ENCODE assay signal across 1 cellular context in genomic region chr11:561148-562003, GRCh38.
TF ChIP-seq lines count a peak whose summit lies in the region.

No MANE protein-coding gene starts in this region.

TF ChIP-seq in HepG2, 621 proteins besides CTCF, POLR2A, EP300 and RAD21 (continued from another document and continues in another):
- TF ChIP-seq ZBTB40 (IDR thresholded peaks at IDR 0.05) (no peak), ZBTB40 (CRISPR knock-in tag; IDR thresholded peaks at IDR 0.05) (no peak), JUN (CRISPR knock-in tag; IDR thresholded peaks at IDR 0.05) (no peak), ZFP41 (CRISPR knock-in tag; IDR thresholded peaks at IDR 0.05; ENCODE audit: borderline replicate concordance) (no peak), TFDP2 (CRISPR knock-in tag; IDR thresholded peaks at IDR 0.05) (peak; percentile 47; the same call in 1 of the 2 replicates), MED1 (CRISPR knock-in tag; IDR thresholded peaks at IDR 0.05) (peak; percentile 66; the same call in 1 of the 2 replicates), ZNF776 (CRISPR knock-in tag; IDR thresholded peaks at IDR 0.05) (0 out of 2 replicates have a peak, but pooled peaks have one; percentile 19), RBAK (CRISPR knock-in tag; IDR thresholded peaks at IDR 0.05) (no peak), ZUFSP (CRISPR knock-in tag; IDR thresholded peaks at IDR 0.05; ENCODE audit: borderline replicate concordance) (no peak), SNAPC2 (CRISPR knock-in tag; IDR thresholded peaks at IDR 0.05) (no peak), MIXL1 (CRISPR knock-in tag; IDR thresholded peaks at IDR 0.05) (no peak), AGO1 (IDR thresholded peaks at IDR 0.05; ENCODE audit: low read depth, low read length, poor library complexity, severe bottlenecking) (no peak), ZKSCAN1 (IDR thresholded peaks at IDR 0.05; ENCODE audit: low read length) (no peak), MXI1 (IDR thresholded peaks at IDR 0.05; ENCODE audit: borderline replicate concordance, low read depth, low read length) (peak; percentile 77; the same call in 1 of the 3 replicates), POLR2AphosphoS5 (IDR thresholded peaks at IDR 0.05; ENCODE audit: low read depth, low read length) (peak; percentile 54; the same call in 1 of the 2 replicates), ATF7-NPFF (CRISPR knock-in tag; IDR thresholded peaks at IDR 0.05; ENCODE audit: low read depth) (peak; percentile 40; the same call in 1 of the 2 replicates), RORA (CRISPR knock-in tag; IDR thresholded peaks at IDR 0.05) (no peak), JUNB (CRISPR knock-in tag; IDR thresholded peaks at IDR 0.05; ENCODE audit: borderline replicate concordance) (no peak), YEATS2 (CRISPR knock-in tag; IDR thresholded peaks at IDR 0.05; ENCODE audit: borderline replicate concordance) (no peak), ZNF619 (CRISPR knock-in tag; IDR thresholded peaks at IDR 0.05) (no peak), ZNF563 (CRISPR knock-in tag; IDR thresholded peaks at IDR 0.05) (peak; percentile 57; the same call in 1 of the 2 replicates), RBFOX2 (IDR thresholded peaks at IDR 0.05; ENCODE audit: low read depth, low read length) (peak; percentile 72), PCBP1 (IDR thresholded peaks at IDR 0.05; ENCODE audit: borderline replicate concordance, low read depth, low read length) (no peak), ZNF224 (CRISPR knock-in tag; IDR thresholded peaks at IDR 0.05) (no peak), FOXP1 (IDR thresholded peaks at IDR 0.05) (no peak), FOXP1 (CRISPR knock-in tag; IDR thresholded peaks at IDR 0.05) (no peak), ZNF44 (CRISPR knock-in tag; IDR thresholded peaks at IDR 0.05) (no peak), CERS6 (CRISPR knock-in tag; IDR thresholded peaks at IDR 0.05) (no peak), ZNF562 (CRISPR knock-in tag; IDR thresholded peaks at IDR 0.05; ENCODE audit: borderline replicate concordance) (no peak), SMARCE1 (IDR thresholded peaks at IDR 0.05; ENCODE audit: borderline replicate concordance) (no peak), ETV5 (CRISPR knock-in tag; IDR thresholded peaks at IDR 0.05; ENCODE audit: borderline replicate concordance) (peak; percentile 67; the same call in 1 of the 2 replicates), CEBPB (IDR thresholded peaks at IDR 0.05; ENCODE audit: borderline replicate concordance, low read depth, low read length) (no peak), ZNF546 (CRISPR knock-in tag; conservative IDR thresholded peaks at IDR 0.05) (no peak; the same call in 1 of the 2 replicates)
- TF ChIP-seq, protein P1, sequence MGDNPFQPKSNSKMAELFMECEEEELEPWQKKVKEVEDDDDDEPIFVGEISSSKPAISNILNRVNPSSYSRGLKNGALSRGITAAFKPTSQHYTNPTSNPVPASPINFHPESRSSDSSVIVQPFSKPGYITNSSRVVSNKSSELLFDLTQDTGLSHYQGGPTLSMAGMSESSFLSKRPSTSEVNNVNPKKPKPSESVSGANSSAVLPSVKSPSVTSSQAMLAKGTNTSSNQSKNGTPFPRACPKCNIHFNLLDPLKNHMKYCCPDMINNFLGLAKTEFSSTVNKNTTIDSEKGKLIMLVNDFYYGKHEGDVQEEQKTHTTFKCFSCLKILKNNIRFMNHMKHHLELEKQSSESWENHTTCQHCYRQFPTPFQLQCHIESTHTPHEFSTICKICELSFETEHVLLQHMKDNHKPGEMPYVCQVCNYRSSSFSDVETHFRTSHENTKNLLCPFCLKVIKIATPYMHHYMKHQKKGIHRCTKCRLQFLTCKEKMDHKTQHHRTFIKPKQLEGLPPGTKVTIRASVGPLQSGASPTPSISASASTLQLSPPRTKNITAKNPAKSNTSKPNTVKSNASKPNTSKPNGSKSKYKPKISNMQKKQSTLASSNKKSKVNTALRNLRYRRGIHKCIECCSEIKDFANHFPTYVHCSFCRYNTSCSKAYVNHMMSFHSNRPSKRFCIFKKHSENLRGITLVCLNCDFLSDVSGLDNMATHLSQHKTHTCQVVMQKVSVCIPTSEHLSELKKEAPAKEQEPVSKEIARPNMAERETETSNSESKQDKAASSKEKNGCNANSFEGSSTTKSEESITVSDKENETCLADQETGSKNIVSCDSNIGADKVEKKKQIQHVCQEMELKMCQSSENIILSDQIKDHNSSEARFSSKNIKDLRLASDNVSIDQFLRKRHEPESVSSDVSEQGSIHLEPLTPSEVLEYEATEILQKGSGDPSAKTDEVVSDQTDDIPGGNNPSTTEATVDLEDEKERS (CRISPR knock-in tag; IDR thresholded peaks at IDR 0.05), result no peak
- TF ChIP-seq, protein P2, sequence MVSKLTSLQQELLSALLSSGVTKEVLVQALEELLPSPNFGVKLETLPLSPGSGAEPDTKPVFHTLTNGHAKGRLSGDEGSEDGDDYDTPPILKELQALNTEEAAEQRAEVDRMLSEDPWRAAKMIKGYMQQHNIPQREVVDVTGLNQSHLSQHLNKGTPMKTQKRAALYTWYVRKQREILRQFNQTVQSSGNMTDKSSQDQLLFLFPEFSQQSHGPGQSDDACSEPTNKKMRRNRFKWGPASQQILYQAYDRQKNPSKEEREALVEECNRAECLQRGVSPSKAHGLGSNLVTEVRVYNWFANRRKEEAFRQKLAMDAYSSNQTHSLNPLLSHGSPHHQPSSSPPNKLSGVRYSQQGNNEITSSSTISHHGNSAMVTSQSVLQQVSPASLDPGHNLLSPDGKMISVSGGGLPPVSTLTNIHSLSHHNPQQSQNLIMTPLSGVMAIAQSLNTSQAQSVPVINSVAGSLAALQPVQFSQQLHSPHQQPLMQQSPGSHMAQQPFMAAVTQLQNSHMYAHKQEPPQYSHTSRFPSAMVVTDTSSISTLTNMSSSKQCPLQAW (CRISPR knock-in tag; IDR thresholded peaks at IDR 0.05), result peak; percentile 97
- TF ChIP-seq, protein P3, sequence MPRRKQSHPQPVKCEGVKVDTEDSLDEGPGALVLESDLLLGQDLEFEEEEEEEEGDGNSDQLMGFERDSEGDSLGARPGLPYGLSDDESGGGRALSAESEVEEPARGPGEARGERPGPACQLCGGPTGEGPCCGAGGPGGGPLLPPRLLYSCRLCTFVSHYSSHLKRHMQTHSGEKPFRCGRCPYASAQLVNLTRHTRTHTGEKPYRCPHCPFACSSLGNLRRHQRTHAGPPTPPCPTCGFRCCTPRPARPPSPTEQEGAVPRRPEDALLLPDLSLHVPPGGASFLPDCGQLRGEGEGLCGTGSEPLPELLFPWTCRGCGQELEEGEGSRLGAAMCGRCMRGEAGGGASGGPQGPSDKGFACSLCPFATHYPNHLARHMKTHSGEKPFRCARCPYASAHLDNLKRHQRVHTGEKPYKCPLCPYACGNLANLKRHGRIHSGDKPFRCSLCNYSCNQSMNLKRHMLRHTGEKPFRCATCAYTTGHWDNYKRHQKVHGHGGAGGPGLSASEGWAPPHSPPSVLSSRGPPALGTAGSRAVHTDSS (CRISPR knock-in tag; conservative IDR thresholded peaks at IDR 0.05), result no peak
- TF ChIP-seq, protein P4, sequence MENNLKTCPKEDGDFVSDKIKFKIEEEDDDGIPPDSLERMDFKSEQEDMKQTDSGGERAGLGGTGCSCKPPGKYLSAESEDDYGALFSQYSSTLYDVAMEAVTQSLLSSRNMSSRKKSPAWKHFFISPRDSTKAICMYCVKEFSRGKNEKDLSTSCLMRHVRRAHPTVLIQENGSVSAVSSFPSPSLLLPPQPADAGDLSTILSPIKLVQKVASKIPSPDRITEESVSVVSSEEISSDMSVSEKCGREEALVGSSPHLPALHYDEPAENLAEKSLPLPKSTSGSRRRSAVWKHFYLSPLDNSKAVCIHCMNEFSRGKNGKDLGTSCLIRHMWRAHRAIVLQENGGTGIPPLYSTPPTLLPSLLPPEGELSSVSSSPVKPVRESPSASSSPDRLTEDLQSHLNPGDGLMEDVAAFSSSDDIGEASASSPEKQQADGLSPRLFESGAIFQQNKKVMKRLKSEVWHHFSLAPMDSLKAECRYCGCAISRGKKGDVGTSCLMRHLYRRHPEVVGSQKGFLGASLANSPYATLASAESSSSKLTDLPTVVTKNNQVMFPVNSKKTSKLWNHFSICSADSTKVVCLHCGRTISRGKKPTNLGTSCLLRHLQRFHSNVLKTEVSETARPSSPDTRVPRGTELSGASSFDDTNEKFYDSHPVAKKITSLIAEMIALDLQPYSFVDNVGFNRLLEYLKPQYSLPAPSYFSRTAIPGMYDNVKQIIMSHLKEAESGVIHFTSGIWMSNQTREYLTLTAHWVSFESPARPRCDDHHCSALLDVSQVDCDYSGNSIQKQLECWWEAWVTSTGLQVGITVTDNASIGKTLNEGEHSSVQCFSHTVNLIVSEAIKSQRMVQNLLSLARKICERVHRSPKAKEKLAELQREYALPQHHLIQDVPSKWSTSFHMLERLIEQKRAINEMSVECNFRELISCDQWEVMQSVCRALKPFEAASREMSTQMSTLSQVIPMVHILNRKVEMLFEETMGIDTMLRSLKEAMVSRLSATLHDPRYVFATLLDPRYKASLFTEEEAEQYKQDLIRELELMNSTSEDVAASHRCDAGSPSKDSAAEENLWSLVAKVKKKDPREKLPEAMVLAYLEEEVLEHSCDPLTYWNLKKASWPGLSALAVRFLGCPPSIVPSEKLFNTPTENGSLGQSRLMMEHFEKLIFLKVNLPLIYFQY (CRISPR knock-in tag; IDR thresholded peaks at IDR 0.05; ENCODE audit: borderline replicate concordance), result no peak
